In the genomic region with DNA sequence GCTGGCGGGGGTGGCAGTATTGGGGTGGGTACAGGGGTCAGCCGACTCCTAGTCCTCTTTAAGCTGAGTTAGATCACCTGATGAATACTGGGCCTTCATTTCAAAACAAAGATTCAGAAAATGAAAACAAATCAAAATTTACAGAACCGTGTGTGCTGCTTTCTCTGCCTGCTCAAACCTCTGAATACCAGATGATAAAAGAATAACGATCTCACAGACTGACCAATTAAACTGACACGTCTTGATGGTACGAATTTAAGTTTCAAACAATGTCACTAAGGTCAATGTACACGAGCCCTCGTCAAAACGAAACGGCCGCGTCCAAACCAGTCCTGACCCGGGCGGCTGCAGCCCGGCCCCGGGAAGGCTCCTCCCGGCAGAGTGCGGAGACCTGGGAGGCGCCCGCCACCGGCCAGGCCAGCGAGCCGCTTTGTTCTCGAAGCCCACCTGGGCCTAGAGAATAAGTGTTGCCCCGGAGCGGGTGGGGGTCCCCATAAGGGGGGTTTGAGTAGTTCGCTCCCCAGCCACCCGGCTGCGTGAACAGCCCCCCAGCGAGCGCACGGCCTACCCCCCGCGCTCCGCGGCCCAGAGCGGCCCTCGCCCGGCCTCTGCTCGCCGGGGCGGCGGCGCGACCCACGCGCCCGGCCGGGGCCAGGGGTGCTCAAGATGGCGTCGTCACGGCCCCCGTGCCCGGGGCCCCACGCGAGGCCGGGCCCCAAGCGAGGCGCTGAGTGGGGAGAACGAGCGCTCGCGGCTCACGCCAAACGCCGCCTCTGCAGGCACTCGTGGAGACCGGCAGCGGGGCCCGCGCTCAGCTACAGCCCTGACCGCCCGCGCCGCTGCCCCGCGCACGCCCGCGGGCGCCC, we compare ENCODE assay signal across 1 cellular context.
TF ChIP-seq lines count a peak whose summit lies in the region.

No MANE protein-coding gene starts in this region.

TF ChIP-seq in GM23338, 12 proteins besides CTCF, POLR2A, EP300 and RAD21 (continued from another document):
- no peak for TF ChIP-seq ZNF462 (CRISPR knock-in tag; IDR thresholded peaks at IDR 0.05)
